In genomic region chr7:102248081-102248455, GRCh38 we compare ENCODE assay signal across 33 cellular contexts.
"Had no signal": no experiment of that assay in that cellular context is flagged by ENCODE, and none has a peak within 500 bp of the region (broad histone marks: within the 10 kb centered on the region; RNA-seq: fewer than 3 reads in every experiment).

No MANE protein-coding gene starts in this region.

- H3K36me3 Mint-ChIP-seq: activated naive CD8-positive, alpha-beta T cell had no signal

- H3K4me1 ChIP-seq: Peyer's patch had no signal

- H3K4me3 Mint-ChIP-seq: activated B cell treated with CpG ODN at 0.5 μM for 24 hours; activated CD4-positive, alpha-beta memory T cell treated with anti-CD3 and anti-CD28 coated beads for 36 hours; activated naive CD4-positive, alpha-beta T cell treated with anti-CD3 and anti-CD28 coated beads, Interleukin-2, amount 10 ng/mL, durations not matched to agents 7 days and 5 days; activated naive CD8-positive, alpha-beta T cell; activated naive CD8-positive, alpha-beta T cell treated with anti-CD3 and anti-CD28 coated beads, Interleukin-2, amount 50 U/mL, for 24 hours; activated T-cell treated with anti-CD3 and anti-CD28 coated beads, Interleukin-2, amount 50 U/mL, for 4 hours; brain; T-cell; T-helper 17 cell had no signal

- H3K27me3 Mint-ChIP-seq: activated B cell treated with CpG ODN at 0.5 μM for 24 hours; activated CD4-positive, alpha-beta memory T cell treated with anti-CD3 and anti-CD28 coated beads for 36 hours; activated naive CD4-positive, alpha-beta T cell treated with anti-CD3 and anti-CD28 coated beads, Interleukin-2, amount 10 ng/mL, durations not matched to agents 7 days and 5 days; activated naive CD8-positive, alpha-beta T cell; activated naive CD8-positive, alpha-beta T cell treated with anti-CD3 and anti-CD28 coated beads, Interleukin-2, amount 50 U/mL, for 24 hours; brain; T-cell; T-helper 17 cell had no signal

- H3K4me3 ChIP-seq: Peyer's patch had no signal

- ATAC-seq: activated naive CD8-positive, alpha-beta T cell treated with anti-CD3 and anti-CD28 coated beads, Interleukin-2, amount 50 U/mL, for 24 hours; activated T-cell treated with anti-CD3 and anti-CD28 coated beads, Interleukin-2, amount 50 U/mL, for 4 hours; PC-3; SK-N-SH treated with all-trans-retinoic acid at 6 μM for 48 hours; T-cell; T-helper 17 cell had no signal

- H3K27ac ChIP-seq: Peyer's patch, VCaP had no signal

- DNase-seq: activated B cell treated with CpG ODN at 0.5 μM for 24 hours; activated CD4-positive, alpha-beta memory T cell treated with anti-CD3 and anti-CD28 coated beads for 36 hours; activated CD4-positive, alpha-beta T cell treated with anti-CD3 and anti-CD28 coated beads for 4 hours; activated CD4-positive, alpha-beta T cell treated with anti-CD3 and anti-CD28 coated beads, Interleukin-2, amount 50 U/mL, for 1 hour; activated CD4-positive, CD25-positive, alpha-beta regulatory T cell treated with anti-CD3 and anti-CD28 coated beads, Interleukin-2, amount 50 U/mL, for 72 hours; activated CD8-positive, alpha-beta memory T cell treated with anti-CD3 and anti-CD28 coated beads, Interleukin-2, amount 50 U/mL, for 4 hours; activated effector memory CD4-positive, alpha-beta T cell treated with Interleukin-2 at 50 U/mL for 16 hours; activated naive CD4-positive, alpha-beta T cell treated with anti-CD3 and anti-CD28 coated beads, Interleukin-2, amount 10 ng/mL, durations not matched to agents 7 days and 5 days; activated naive CD8-positive, alpha-beta T cell treated with anti-CD3 and anti-CD28 coated beads, Interleukin-2, amount 50 U/mL, for 24 hours; activated T-cell treated with anti-CD3 and anti-CD28 coated beads for 4 hours; activated T-cell treated with anti-CD3 and anti-CD28 coated beads, Interleukin-2, amount 50 U/mL, for 4 hours; anterior cingulate cortex; Karpas-422; KBM-7; NCI-H1105; NCI-H1436; NCI-H1694; NCI-H1930; NCI-H345; NCI-H524 treated with DMSO at 0.1 percent for 48 hours; NK-92 treated with Interleukin-12 subunit alpha and Interleukin-12 subunit beta, amount 100 ng/mL, for 24 hours; PC-3; Peyer's patch; RPMI8226; SIG-M5; T-cell; T-helper 17 cell; T-helper 9 cell had no signal

- H3K27ac Mint-ChIP-seq: activated B cell treated with CpG ODN at 0.5 μM for 24 hours; activated CD4-positive, alpha-beta memory T cell treated with anti-CD3 and anti-CD28 coated beads for 36 hours; activated naive CD4-positive, alpha-beta T cell treated with anti-CD3 and anti-CD28 coated beads, Interleukin-2, amount 10 ng/mL, durations not matched to agents 7 days and 5 days; activated naive CD8-positive, alpha-beta T cell; activated naive CD8-positive, alpha-beta T cell treated with anti-CD3 and anti-CD28 coated beads, Interleukin-2, amount 50 U/mL, for 24 hours; brain; T-cell; T-helper 17 cell had no signal

- H3K9me3 ChIP-seq: Peyer's patch had no signal

- H3K9me3 Mint-ChIP-seq: activated B cell treated with CpG ODN at 0.5 μM for 24 hours; activated CD4-positive, alpha-beta memory T cell treated with anti-CD3 and anti-CD28 coated beads for 36 hours; activated naive CD4-positive, alpha-beta T cell treated with anti-CD3 and anti-CD28 coated beads, Interleukin-2, amount 10 ng/mL, durations not matched to agents 7 days and 5 days; activated naive CD8-positive, alpha-beta T cell treated with anti-CD3 and anti-CD28 coated beads, Interleukin-2, amount 50 U/mL, for 24 hours; activated T-cell treated with anti-CD3 and anti-CD28 coated beads, Interleukin-2, amount 50 U/mL, for 4 hours; brain; T-cell had no signal

- H3K4me1 Mint-ChIP-seq: activated naive CD4-positive, alpha-beta T cell treated with anti-CD3 and anti-CD28 coated beads, Interleukin-2, amount 10 ng/mL, durations not matched to agents 7 days and 5 days; activated naive CD8-positive, alpha-beta T cell treated with anti-CD3 and anti-CD28 coated beads, Interleukin-2, amount 50 U/mL, for 24 hours; T-cell had no signal

- H3K27me3 ChIP-seq: Peyer's patch had no signal

- FAIRE-seq: bronchial epithelial cell had no signal
